In the genomic region with DNA sequence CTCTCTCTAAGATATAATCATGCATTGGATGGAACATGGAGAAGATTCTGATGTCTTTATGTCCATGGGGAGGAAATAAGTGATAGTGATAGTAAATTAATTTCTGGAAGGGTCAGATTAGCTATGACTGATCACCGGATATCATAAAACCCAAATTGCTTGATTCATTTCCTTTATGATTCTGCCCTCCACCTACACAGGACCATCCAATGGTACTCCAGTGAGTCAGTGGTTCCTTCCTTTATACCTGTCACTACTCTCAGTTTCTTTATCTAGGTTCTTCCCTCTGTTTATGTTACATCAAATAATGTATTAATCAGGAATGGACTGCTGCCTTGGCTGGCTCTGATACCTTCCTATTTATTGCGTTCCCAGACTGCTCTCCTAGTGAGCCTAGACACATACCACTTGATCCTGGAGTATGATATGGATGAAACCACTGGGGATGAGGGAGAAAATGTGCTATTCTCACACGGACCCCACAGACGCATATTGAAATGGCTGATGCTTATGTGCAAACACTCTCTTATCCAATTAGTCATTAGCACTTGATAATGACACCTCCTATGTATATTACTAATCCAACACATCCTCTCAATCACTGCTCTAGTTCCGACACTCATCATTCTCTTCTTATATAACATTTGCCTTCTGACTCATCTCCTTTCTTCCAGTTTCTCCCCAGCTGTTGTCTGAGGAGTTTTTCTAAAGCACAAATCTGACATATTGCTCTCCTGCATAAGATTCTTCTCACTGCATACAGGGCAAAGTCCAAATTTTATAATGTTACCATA, we compare ENCODE assay signal across 18 cellular contexts.
DNase-seq lines count a peak whose midpoint lies in the region; ATAC-seq and TF ChIP-seq lines count a peak whose summit lies in the region.
"Had no signal": no experiment of that assay in that cellular context is flagged by ENCODE, and none has a peak within 500 bp of the region (broad histone marks: within the 10 kb centered on the region; RNA-seq: fewer than 3 reads in every experiment).

No MANE protein-coding gene starts in this region.

- TF ChIP-seq CTCF in mammary epithelial cell (conservative IDR thresholded peaks at IDR 0.05 in 1 of 2, IDR thresholded peaks at IDR 0.05 in 1 of 2; ENCODE audit: extremely low read depth in 1 of 2, insufficient read depth in 1 of 2, low read depth in 1 of 2, low read length in 2 of 2) (no peak), MCF 10A (IDR thresholded peaks at IDR 0.05; ENCODE audit: unreplicated experiment) (no peak), Peyer's patch (IDR thresholded peaks at IDR 0.05) (no peak)

- H3K36me3 ChIP-seq in mammary epithelial cell (ENCODE audit: insufficient read depth, low read length) (no peaks in the 10 kb centered on the region), H7 (replicated peaks; ENCODE audit: control insufficient read depth, insufficient read depth, low read length) (no peaks in the 10 kb centered on the region), Peyer's patch (no peaks in the 10 kb centered on the region)
- H3K36me3 ChIP-seq: BLaER1 had no signal

- H3K27me3 ChIP-seq in mammary epithelial cell (ENCODE audit: insufficient read depth, low read length) (no peaks in the 10 kb centered on the region), H7 (ENCODE audit: control insufficient read depth, insufficient read depth, low read length) (no peaks in the 10 kb centered on the region), Peyer's patch (no peaks in the 10 kb centered on the region)
- H3K27me3 ChIP-seq: BLaER1 had no signal

- peaks cover 10% of the 10 kb centered on the region for H3K27me3 Mint-ChIP-seq in T-helper 2 cell treated with Interferon-gamma antibody and Interleukin-4, amounts not matched to agents 5 μg/mL and 100 μg/mL, for 36 hours (ENCODE audit: low read depth)
- no peaks in the 10 kb centered on the region for H3K27me3 Mint-ChIP-seq in MCF 10A (ENCODE audit: insufficient read depth, unreplicated experiment)

- H3K27ac ChIP-seq in mammary epithelial cell (ENCODE audit: insufficient read depth, low read depth, low read length) (no peak overlapping the region), Peyer's patch (no peak overlapping the region)
- H3K27ac ChIP-seq: BLaER1 had no signal

- no peaks in the 10 kb centered on the region for H4K20me1 ChIP-seq in mammary epithelial cell (ENCODE audit: insufficient read depth, low read length)
- H4K20me1 ChIP-seq: BLaER1 had no signal

- CTCF ChIA-PET in mammary epithelial cell (lab: Charles Lee; ENCODE audit: low non-redundant PET) (interaction anchor here (0.6 kb wide), 1 partner anchor 73 kb away, joined by 4 read pairs; no protein-coding TSS in a partner anchor), MCF 10A (lab: Yijun Ruan, JAX) (interaction anchor here (0.6 to 1.3 kb wide), 3 partner anchors 15 to 840 kb away, joined by 3 to 4 read pairs (median 3); no protein-coding TSS in a partner anchor)

- H3K4me2 ChIP-seq in mammary epithelial cell (ENCODE audit: insufficient read depth, low read depth, low read length): peak overlapping the region; percentile 7
- H3K4me2 ChIP-seq: BLaER1 had no signal

- H3K9me3 ChIP-seq in mammary epithelial cell (replicated peaks; ENCODE audit: insufficient read depth, low read length) (no peaks in the 10 kb centered on the region), Peyer's patch (no peaks in the 10 kb centered on the region)

- 71% methylated on average over 5 of the region's 5 CpGs for WGBS in mammary epithelial cell (ENCODE audit: low coverage, missing lambda C conversion rate)

- no peak overlapping the region for H2AFZ ChIP-seq in mammary epithelial cell (ENCODE audit: low read depth, low read length)

- H3K4me3 ChIP-seq in mammary epithelial cell (replicated peaks in 1 of 3; ENCODE audit: insufficient read depth in 1 of 3, low read depth in 2 of 3, low read length in 3 of 3) (no peak overlapping the region), H7 (ENCODE audit: insufficient read depth, low read depth, low read length) (no peak overlapping the region), Peyer's patch (no peak overlapping the region)
- H3K4me3 ChIP-seq: BLaER1 had no signal

- H3K9ac ChIP-seq in mammary epithelial cell (ENCODE audit: insufficient read depth, low read length): no peak overlapping the region
- H3K9ac ChIP-seq: BLaER1 had no signal

- no peaks in the 10 kb centered on the region for H3K79me2 ChIP-seq in mammary epithelial cell (ENCODE audit: insufficient read depth, low read length)

- peaks cover 11% of the 10 kb centered on the region for H3K4me1 ChIP-seq in mammary epithelial cell (ENCODE audit: insufficient read depth, low read length)
- H3K4me1 ChIP-seq in Peyer's patch: no peaks in the 10 kb centered on the region
- H3K4me1 ChIP-seq: BLaER1 had no signal

- H3K36me3 Mint-ChIP-seq in T-helper 2 cell treated with Interferon-gamma antibody and Interleukin-4, amounts not matched to agents 5 μg/mL and 100 μg/mL, for 36 hours (ENCODE audit: low read depth): no peaks in the 10 kb centered on the region
- H3K36me3 Mint-ChIP-seq in MCF 10A (ENCODE audit: insufficient read depth, unreplicated experiment): no peaks in the 10 kb centered on the region

- dilution Hi-C loops in mammary epithelial cell (cut with HindIII; ENCODE audit: low sequenced_read_pairs): no loop called here

- BruUV-seq in mammary epithelial cell (replicated peaks; lab: Mats Ljungman, UMichigan) (no TSS peak), MCF 10A (replicated peaks; lab: Mats Ljungman, UMichigan) (no TSS peak)

- TF ChIP-seq POLR2A in Peyer's patch (IDR thresholded peaks at IDR 0.05): no peak

- H3K4me3 Mint-ChIP-seq in T-helper 2 cell treated with Interferon-gamma antibody and Interleukin-4, amounts not matched to agents 5 μg/mL and 100 μg/mL, for 36 hours: no peak overlapping the region
- H3K4me3 Mint-ChIP-seq in MCF 10A (ENCODE audit: unreplicated experiment): no peak overlapping the region
- H3K4me3 Mint-ChIP-seq: CD8-positive, alpha-beta memory T cell had no signal

- intact Hi-C loops in mammary epithelial cell (cut with micrococcal nuclease) (no loop called here), MCF 10A (cut with micrococcal nuclease) (no loop called here)

- POLR2A ChIA-PET in MCF 10A (lab: Yijun Ruan, JAX): no interaction called here

- ATAC-seq in esophagus mucosa: peak; percentile 68

- peak; percentile 5 for DNase-seq in T-helper 2 cell treated with Interferon-gamma antibody and Interleukin-4, amounts not matched to agents 5 μg/mL and 100 μg/mL, for 36 hours (ENCODE audit: low spot score)
- DNase-seq in T-helper 2 cell: no peak
- peak; percentile 59 for DNase-seq in mammary epithelial cell
- no peak for DNase-seq in MCF 10A (ENCODE audit: unreplicated experiment)
- DNase-seq in H7: no peak
- DNase-seq in NCI-H2227 (lab: John Stamatoyannopoulos, UW; ENCODE audit: unreplicated experiment): no peak
- no peak for DNase-seq in Peyer's patch
- DNase-seq: 8988T; CD8-positive, alpha-beta memory T cell; IMR-90; Kasumi-1; MV-4-11; NCI-H1417 treated with DMSO at 0.1 percent for 48 hours; NCI-H2029; NCI-H2171 treated with DMSO at 0.1 percent for 48 hours; NCI-H510A had no signal

- no peaks in the 10 kb centered on the region for H3K4me1 Mint-ChIP-seq in T-helper 2 cell treated with Interferon-gamma antibody and Interleukin-4, amounts not matched to agents 5 μg/mL and 100 μg/mL, for 36 hours (ENCODE audit: low read depth)
- peaks cover 7% of the 10 kb centered on the region for H3K4me1 Mint-ChIP-seq in MCF 10A (ENCODE audit: insufficient read depth, unreplicated experiment)
- H3K4me1 Mint-ChIP-seq: CD8-positive, alpha-beta memory T cell had no signal

- in situ Hi-C loops in mammary epithelial cell (cut with MboI; ENCODE audit: low sequenced_read_pairs in 2 of 2): no loop called here

- no peaks in the 10 kb centered on the region for H3K9me3 Mint-ChIP-seq in T-helper 2 cell treated with Interferon-gamma antibody and Interleukin-4, amounts not matched to agents 5 μg/mL and 100 μg/mL, for 36 hours
- peaks cover 8% of the 10 kb centered on the region for H3K9me3 Mint-ChIP-seq in MCF 10A (ENCODE audit: unreplicated experiment)

- H3K27ac Mint-ChIP-seq in T-helper 2 cell treated with Interferon-gamma antibody and Interleukin-4, amounts not matched to agents 5 μg/mL and 100 μg/mL, for 36 hours: no peak overlapping the region
- no peak overlapping the region for H3K27ac Mint-ChIP-seq in MCF 10A (ENCODE audit: low read depth, unreplicated experiment)
- H3K27ac Mint-ChIP-seq: CD8-positive, alpha-beta memory T cell had no signal

Comparison
In these comparisons a context has a peak if more than half of its experiments do, and no peak if none do; other contexts are left out.
1. DNase-seq: peak in T-helper 2 cell treated with Interferon-gamma antibody and Interleukin-4, amounts not matched to agents 5 μg/mL and 100 μg/mL, for 36 hours (single experiment) and mammary epithelial cell (single experiment); none in T-helper 2 cell (0 of 5), MCF 10A (single experiment), H7 (single experiment), NCI-H2227 (single experiment) and Peyer's patch (0 of 3).